ENCODE assay signal across 8 cellular contexts in genomic region chr18:8609711-8610441, GRCh38.
DNase-seq lines count a peak whose midpoint lies in the region; ATAC-seq and TF ChIP-seq lines count a peak whose summit lies in the region.

No MANE protein-coding gene starts in this region.

- H3K4me3 Mint-ChIP-seq in nephron progenitor cell: peak overlapping the region; percentile 89

- peak; percentile 28 for DNase-seq in epithelial cell of esophagus (ENCODE audit: low read depth)
- peak; percentile 39 for DNase-seq in nephron progenitor cell
- DNase-seq in GM19238 (ENCODE audit: insufficient read length, low spot score): no peak

- H3K27me3 Mint-ChIP-seq in nephron progenitor cell (ENCODE audit: low read depth, poor library complexity): peaks cover 3% of the 10 kb centered on the region

- H3K27ac ChIP-seq in 22Rv1: peak overlapping the region; percentile 46

- TF ChIP-seq CTCF in 22Rv1 (IDR thresholded peaks at IDR 0.05) (no peak), WI38 (IDR thresholded peaks at IDR 0.05; ENCODE audit: low read depth, low read length) (no peak), epithelial cell of esophagus (IDR thresholded peaks at IDR 0.05; ENCODE audit: insufficient read depth, low read depth, low read length, missing control alignments) (no peak), nephron progenitor cell (IDR thresholded peaks at IDR 0.05) (no peak)

- H3K27ac Mint-ChIP-seq in nephron progenitor cell: no peak overlapping the region

- H3K36me3 Mint-ChIP-seq in nephron progenitor cell (ENCODE audit: low read depth): peaks cover 15% of the 10 kb centered on the region

- peaks cover 66% of the 10 kb centered on the region for H3K4me1 Mint-ChIP-seq in nephron progenitor cell

- H3K4me3 ChIP-seq in WI38 (ENCODE audit: low read depth, low read length) (peak overlapping the region; percentile 92), epithelial cell of esophagus (ENCODE audit: low read length) (peak overlapping the region; percentile 87)

- H3K9me3 Mint-ChIP-seq in nephron progenitor cell: no peaks in the 10 kb centered on the region

- ATAC-seq in GM19023 (IDR thresholded peaks at IDR 0.05; ENCODE audit: unreplicated experiment) (peak; percentile 11), HG03342 (IDR thresholded peaks at IDR 0.05; ENCODE audit: unreplicated experiment) (peak; percentile 15), GM18909 (IDR thresholded peaks at IDR 0.05; ENCODE audit: poor library complexity, unreplicated experiment) (no peak)
